Comparison of ENCODE assay signal across 8 cellular contexts in the genomic region with DNA sequence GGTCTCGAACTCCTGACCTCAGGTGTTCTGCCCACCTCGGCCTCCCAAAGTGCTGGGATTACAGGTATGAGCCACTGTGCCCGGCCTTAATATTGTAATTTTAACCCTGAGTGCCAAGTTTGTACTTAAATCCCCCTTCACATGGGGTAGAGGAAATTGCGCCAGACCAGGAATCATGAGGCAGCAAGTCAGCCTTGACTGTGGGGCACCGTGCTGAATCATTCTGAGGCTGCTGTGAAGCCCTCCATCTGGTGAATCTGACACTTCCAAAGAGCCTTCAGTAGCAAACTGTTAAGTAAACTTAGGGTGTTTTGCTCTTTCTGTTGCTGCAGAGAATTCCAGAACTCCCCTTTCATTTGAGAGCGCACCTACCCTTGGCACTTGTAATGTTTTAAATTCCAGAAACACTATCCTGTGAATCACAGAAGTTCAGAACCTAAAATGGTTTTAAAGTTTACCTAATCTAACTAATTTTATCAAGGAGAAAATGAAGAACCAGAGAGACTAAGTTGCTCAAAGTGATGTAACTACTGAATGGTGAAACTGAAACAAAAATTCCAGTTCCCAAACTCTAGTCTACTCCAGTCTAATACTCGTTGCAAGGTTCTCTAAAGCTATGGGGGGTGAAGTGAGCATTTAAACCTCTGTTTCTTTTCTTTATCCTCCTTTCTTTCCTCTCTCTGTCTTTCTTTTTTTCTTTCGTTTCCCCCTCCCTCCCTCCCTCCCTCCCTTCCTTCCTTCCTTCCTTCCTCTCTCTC. TPM values are rescaled to one million over a fixed set of nuclear protein-coding genes. Genes with fewer than 3 reads are reported as not detected.
DNase-seq lines count a peak whose midpoint lies in the region; ATAC-seq and TF ChIP-seq lines count a peak whose summit lies in the region.

No MANE protein-coding gene starts in this region.

- DNase-seq in NK-92 treated with Interleukin-12 subunit alpha and Interleukin-12 subunit beta, amount 100 ng/mL, for 24 hours (lab: John Stamatoyannopoulos, UW): peak; percentile 8
- DNase-seq in NK-92 (lab: John Stamatoyannopoulos, UW; ENCODE audit: unreplicated experiment): no peak
- DNase-seq in activated naive CD8-positive, alpha-beta T cell treated with anti-CD3 and anti-CD28 coated beads, Interleukin-2, amount 10 ng/mL, durations not matched to agents 7 days and 5 days: no peak
- DNase-seq in suprapubic skin (ENCODE audit: low spot score in 2 of 2): no peak

- H3K36me3 Mint-ChIP-seq in activated naive CD8-positive, alpha-beta T cell treated with anti-CD3 and anti-CD28 coated beads, Interleukin-2, amount 10 ng/mL, durations not matched to agents 7 days and 5 days: peaks cover 8% of the 10 kb centered on the region

- H3K27ac ChIP-seq in iPS-18a (ENCODE audit: low read length) (no peak overlapping the region), suprapubic skin (peak overlapping the region; percentile 15)

- no peaks in the 10 kb centered on the region for H3K9me3 Mint-ChIP-seq in activated naive CD8-positive, alpha-beta T cell treated with anti-CD3 and anti-CD28 coated beads, Interleukin-2, amount 10 ng/mL, durations not matched to agents 7 days and 5 days

- 71% methylated on average over 8 of the region's 8 CpGs for WGBS in suprapubic skin

- H3K27ac Mint-ChIP-seq in activated naive CD8-positive, alpha-beta T cell treated with anti-CD3 and anti-CD28 coated beads, Interleukin-2, amount 10 ng/mL, durations not matched to agents 7 days and 5 days: peak overlapping the region; percentile 73

- no peak for TF ChIP-seq POLR2A in suprapubic skin (IDR thresholded peaks at IDR 0.05)

- no peaks in the 10 kb centered on the region for H3K27me3 Mint-ChIP-seq in activated naive CD8-positive, alpha-beta T cell treated with anti-CD3 and anti-CD28 coated beads, Interleukin-2, amount 10 ng/mL, durations not matched to agents 7 days and 5 days

- no peak for TF ChIP-seq EP300 in suprapubic skin (IDR thresholded peaks at IDR 0.05)

- H3K4me3 ChIP-seq in iPS-18a (ENCODE audit: low read length) (no peak overlapping the region), suprapubic skin (no peak overlapping the region)

- H3K4me1 Mint-ChIP-seq in activated naive CD8-positive, alpha-beta T cell treated with anti-CD3 and anti-CD28 coated beads, Interleukin-2, amount 10 ng/mL, durations not matched to agents 7 days and 5 days: peaks cover 13% of the 10 kb centered on the region

- ATAC-seq in activated naive CD8-positive, alpha-beta T cell treated with anti-CD3 and anti-CD28 coated beads, Interleukin-2, amount 10 ng/mL, durations not matched to agents 7 days and 5 days (ENCODE audit: low read depth): no peak
- ATAC-seq in HG02763 (IDR thresholded peaks at IDR 0.05; ENCODE audit: unreplicated experiment) (no peak), GM21576 (IDR thresholded peaks at IDR 0.05; ENCODE audit: unreplicated experiment) (no peak), GM21515 (IDR thresholded peaks at IDR 0.05; ENCODE audit: unreplicated experiment) (no peak)

- H3K36me3 ChIP-seq in iPS-18a (ENCODE audit: control insufficient read depth, low read depth, low read length) (peaks cover 9% of the 10 kb centered on the region), suprapubic skin (peaks cover 13% of the 10 kb centered on the region)

- peak overlapping the region; percentile 5 for H3K9ac ChIP-seq in iPS-18a (ENCODE audit: low read length)

- no peak for TF ChIP-seq CTCF in suprapubic skin (IDR thresholded peaks at IDR 0.05)

- H3K4me3 Mint-ChIP-seq in activated naive CD8-positive, alpha-beta T cell treated with anti-CD3 and anti-CD28 coated beads, Interleukin-2, amount 10 ng/mL, durations not matched to agents 7 days and 5 days: peak overlapping the region; percentile 65

- POLR2A ChIA-PET in activated naive CD8-positive, alpha-beta T cell treated with anti-CD3 and anti-CD28 coated beads, Interleukin-2, amount 10 ng/mL, durations not matched to agents 7 days and 5 days (lab: Charles Lee): no interaction called here

- H3K4me1 ChIP-seq in iPS-18a (ENCODE audit: control insufficient read depth, low read depth, low read length) (peaks cover 24% of the 10 kb centered on the region), suprapubic skin (peaks cover 37% of the 10 kb centered on the region)

- H3K27me3 ChIP-seq in iPS-18a (ENCODE audit: control insufficient read depth, insufficient read depth, low read length) (no peaks in the 10 kb centered on the region), suprapubic skin (no peaks in the 10 kb centered on the region)

- H3K9me3 ChIP-seq in iPS-18a (ENCODE audit: control insufficient read depth, low read depth, low read length) (no peaks in the 10 kb centered on the region), suprapubic skin (no peaks in the 10 kb centered on the region)

RNA-seq across cellular contexts. Expression of a gene that starts 7.5 kb away (rescaled TPM):
- 10 to 100 TPM; 13.9 to 17.6 TPM for total RNA-seq in activated naive CD8-positive, alpha-beta T cell treated with anti-CD3 and anti-CD28 coated beads, Interleukin-2, amount 10 ng/mL, durations not matched to agents 7 days and 5 days
- total RNA-seq in suprapubic skin: 10 to 100 TPM; 34.2 to 38.7 (median 36.2) TPM

RNA-seq across cellular contexts. Expression of a gene that starts 40.6 kb away (rescaled TPM):
- not detected for total RNA-seq in activated naive CD8-positive, alpha-beta T cell treated with anti-CD3 and anti-CD28 coated beads, Interleukin-2, amount 10 ng/mL, durations not matched to agents 7 days and 5 days
- 10 to 100 TPM in 2 of 4 donors, 1 to 10 TPM in 1, not detected in 1; 2.2 to 97.6 (median 13.4) TPM for total RNA-seq in suprapubic skin

RNA-seq across cellular contexts. Expression of a gene that starts 51.6 kb away (rescaled TPM):
- total RNA-seq in activated naive CD8-positive, alpha-beta T cell treated with anti-CD3 and anti-CD28 coated beads, Interleukin-2, amount 10 ng/mL, durations not matched to agents 7 days and 5 days: 1 to 10 TPM; 5.1 to 6.8 TPM
- 10 to 100 TPM; 24.0 to 32.3 (median 27.8) TPM for total RNA-seq in suprapubic skin
